ENCODE assay signal across 8 cellular contexts in genomic region chr16:28212532-28212873, GRCh38. TPM values are rescaled to one million over a fixed set of nuclear protein-coding genes. Genes with fewer than 3 reads are reported as not detected.
A peak's percentile ranks its signal among the peaks of the same experiment; 100 is the strongest.
DNase-seq lines count a peak whose midpoint lies in the region; ATAC-seq and TF ChIP-seq lines count a peak whose summit lies in the region.

No MANE protein-coding gene starts in this region.

- H3K9me3 ChIP-seq in DOHH2 (ENCODE audit: control insufficient read depth, insufficient read depth, low read length), result no peaks in the 10 kb centered on the region
- H3K9me3 ChIP-seq in effector memory CD4-positive, alpha-beta T cell (ENCODE audit: control insufficient read depth, low read length), result no peaks in the 10 kb centered on the region

- H3K4me3 ChIP-seq in DOHH2 (ENCODE audit: low read length), result peak overlapping the region; percentile 69
- H3K4me3 ChIP-seq in effector memory CD4-positive, alpha-beta T cell (ENCODE audit: insufficient read depth, low read depth, low read length, poor library complexity, severe bottlenecking), result peak overlapping the region; percentile 33

- peaks cover 37% of the 10 kb centered on the region for H3K36me3 ChIP-seq in DOHH2 (ENCODE audit: control insufficient read depth, low read length)
- H3K36me3 ChIP-seq in effector memory CD4-positive, alpha-beta T cell (ENCODE audit: control insufficient read depth, insufficient read depth, low read length), result peaks cover 8% of the 10 kb centered on the region

- H3K9me3 Mint-ChIP-seq in osteocyte (ENCODE audit: unreplicated experiment), result no peaks in the 10 kb centered on the region

- H3K27me3 Mint-ChIP-seq in osteocyte (ENCODE audit: unreplicated experiment), result no peaks in the 10 kb centered on the region

- peak overlapping the region; percentile 94 for H3K27ac Mint-ChIP-seq in osteocyte (ENCODE audit: unreplicated experiment)

- H3K27me3 ChIP-seq in DOHH2 (ENCODE audit: control insufficient read depth, low read length), result no peaks in the 10 kb centered on the region
- no peaks in the 10 kb centered on the region for H3K27me3 ChIP-seq in effector memory CD4-positive, alpha-beta T cell (replicated peaks; ENCODE audit: control insufficient read depth, insufficient read depth, low read length, poor library complexity, severe bottlenecking)

- DNase-seq in NCI-H226 (peak; percentile 51), osteocyte (ENCODE audit: extremely low spot score, unreplicated experiment) (no peak), Kasumi-1 (lab: John Stamatoyannopoulos, UW) (no peak)
- no peak for DNase-seq in effector memory CD4-positive, alpha-beta T cell
- DNase-seq in effector CD4-positive, alpha-beta T cell, result no peak

- H3K4me1 Mint-ChIP-seq in osteocyte (ENCODE audit: unreplicated experiment), result peaks cover 38% of the 10 kb centered on the region

- H3K79me2 ChIP-seq in DOHH2 (ENCODE audit: control insufficient read depth, low read length), result peaks cover 42% of the 10 kb centered on the region

- no peaks in the 10 kb centered on the region for H3F3A ChIP-seq in DOHH2 (ENCODE audit: control insufficient read depth, insufficient read depth)

- no peak for TF ChIP-seq CTCF in DOHH2 (IDR thresholded peaks at IDR 0.05; ENCODE audit: low read depth, low read length, poor library complexity, severe bottlenecking)
- TF ChIP-seq CTCF in osteocyte (IDR thresholded peaks at IDR 0.05), result no peak

- H3K4me1 ChIP-seq in DOHH2 (ENCODE audit: control insufficient read depth, low read length), result peaks cover 45% of the 10 kb centered on the region
- H3K4me1 ChIP-seq in effector memory CD4-positive, alpha-beta T cell (ENCODE audit: control insufficient read depth, insufficient read depth, low read length, poor library complexity, severe bottlenecking), result peaks cover 17% of the 10 kb centered on the region

- H3K9me2 ChIP-seq in DOHH2 (replicated peaks; ENCODE audit: control insufficient read depth, low read length), result no peaks in the 10 kb centered on the region

- peaks cover 5% of the 10 kb centered on the region for H3K36me3 Mint-ChIP-seq in osteocyte (ENCODE audit: unreplicated experiment)

- ATAC-seq in GM18502 (IDR thresholded peaks at IDR 0.05; ENCODE audit: poor library complexity, unreplicated experiment) (no peak), HG02970 (IDR thresholded peaks at IDR 0.05; ENCODE audit: low FRiP score, unreplicated experiment) (no peak)

- H3K4me2 ChIP-seq in DOHH2 (ENCODE audit: low read length), result peak overlapping the region; percentile 67

- peak overlapping the region; percentile 89 for H3K4me3 Mint-ChIP-seq in osteocyte (ENCODE audit: unreplicated experiment)

- H3K27ac ChIP-seq in DOHH2 (ENCODE audit: low read depth, low read length), result no peak overlapping the region
- H3K27ac ChIP-seq in effector memory CD4-positive, alpha-beta T cell (ENCODE audit: insufficient read depth, low read length, poor library complexity, severe bottlenecking), result peak overlapping the region; percentile 5

- peaks cover 16% of the 10 kb centered on the region; the same call in 1 of the 2 replicates for H4K20me1 ChIP-seq in DOHH2 (ENCODE audit: control insufficient read depth, insufficient read depth, low read depth, low read length)

RNA-seq across cellular contexts. Expression of gene XPO6, which starts 0.7 kb away (rescaled TPM):
- 128 and 138 TPM in 2 replicates for total RNA-seq in osteocyte
